ENCODE assay signal across 23 cellular contexts in genomic region chrX:758917-759316, GRCh38.
A peak's percentile ranks its signal among the peaks of the same experiment; 100 is the strongest.
DNase-seq lines count a peak whose midpoint lies in the region; ATAC-seq, FAIRE-seq and TF ChIP-seq lines count a peak whose summit lies in the region.
"Had no signal": no experiment of that assay in that cellular context is flagged by ENCODE, and none has a peak within 500 bp of the region (broad histone marks: within the 10 kb centered on the region; RNA-seq: fewer than 3 reads in every experiment).

No MANE protein-coding gene starts in this region.

- no peaks in the 10 kb centered on the region for H3K27me3 Mint-ChIP-seq in MCF 10A (ENCODE audit: insufficient read depth, unreplicated experiment)
- H3K27me3 Mint-ChIP-seq: B cell had no signal

- H3K27ac ChIP-seq in HepG2 (ENCODE audit: extremely low read length, insufficient read depth, low read length) (no peak overlapping the region), right lobe of liver (no peak overlapping the region), spleen (no peak overlapping the region)
- H3K27ac ChIP-seq: 22Rv1; A549; BLaER1 treated with 17β-estradiol and CSF1 and Interleukin-3, amounts not matched to agents 10 nM and 100 nM; C4-2B had no signal

- H4K20me1 ChIP-seq in HepG2 (ENCODE audit: insufficient read depth, low read length), result no peaks in the 10 kb centered on the region
- H4K20me1 ChIP-seq: BLaER1 treated with 17β-estradiol and CSF1 and Interleukin-3, amounts not matched to agents 10 nM and 100 nM had no signal

- TF ChIP-seq POLR2A in HepG2 (IDR thresholded peaks at IDR 0.05; ENCODE audit: insufficient read depth in 1 of 2, low read depth in 2 of 2, low read length in 2 of 2) (no peak), right lobe of liver (IDR thresholded peaks at IDR 0.05) (no peak), spleen (IDR thresholded peaks at IDR 0.05) (no peak)

- H3K4me2 ChIP-seq in HepG2 (ENCODE audit: low read depth, low read length), result no peak overlapping the region
- H3K4me2 ChIP-seq: A549; BLaER1 treated with 17β-estradiol and CSF1 and Interleukin-3, amounts not matched to agents 10 nM and 100 nM had no signal

- H3K9me3 ChIP-seq in HepG2 (ENCODE audit: low read length) (no peaks in the 10 kb centered on the region), right lobe of liver (no peaks in the 10 kb centered on the region), spleen (peaks cover 0 to 14% (median 0%) of the 10 kb centered on the region in 8 donors)
- H3K9me3 ChIP-seq: Caco-2 had no signal

- TF ChIP-seq EP300 in HepG2 (IDR thresholded peaks at IDR 0.05; ENCODE audit: low read depth in 2 of 2, low read length in 2 of 2) (no peak), HepG2 (CRISPR knock-in tag; IDR thresholded peaks at IDR 0.05; ENCODE audit: borderline replicate concordance) (no peak)

- CTCF ChIA-PET in HepG2 (lab: Yijun Ruan, JAX; ENCODE audit: low intra/inter-chr PET ratio, low total read pairs) (no interaction called here), MCF 10A (lab: Yijun Ruan, JAX) (no interaction called here)

- no peaks in the 10 kb centered on the region; a peak in 1 of 5 replicates for H3K27me3 ChIP-seq in HepG2 (ENCODE audit: control insufficient read depth in 1 of 2, insufficient read depth in 2 of 2, low read length in 2 of 2)
- no peaks in the 10 kb centered on the region for H3K27me3 ChIP-seq in right lobe of liver
- no peaks in the 10 kb centered on the region for H3K27me3 ChIP-seq in spleen (replicated peaks in 1 of 7)

- H3K4me3 Mint-ChIP-seq in MCF 10A (ENCODE audit: unreplicated experiment), result no peak overlapping the region
- H3K4me3 Mint-ChIP-seq: B cell; CD4-positive, alpha-beta T cell; CD8-positive, alpha-beta T cell had no signal

- peaks cover 42% of the 10 kb centered on the region for H3K9me3 Mint-ChIP-seq in MCF 10A (ENCODE audit: unreplicated experiment)
- H3K9me3 Mint-ChIP-seq: CD8-positive, alpha-beta T cell had no signal

- 2% methylated on average over 6 of the region's 6 CpGs for WGBS in HepG2 (ENCODE audit: low lambda C conversion rate)
- WGBS in right lobe of liver (ENCODE audit: insufficient coverage, low coverage, low lambda C conversion rate, missing lambda C conversion rate), result 54% methylated on average over 6 of the region's 6 CpGs
- 77 to 86% (median 84%) methylated on average over 6 of the region's 6 CpGs for WGBS in spleen, 5 donors

- H3K4me1 ChIP-seq in HepG2 (ENCODE audit: insufficient read depth, low read length) (no peaks in the 10 kb centered on the region), right lobe of liver (no peaks in the 10 kb centered on the region), spleen (no peaks in the 10 kb centered on the region)
- H3K4me1 ChIP-seq: A549; BLaER1 treated with 17β-estradiol and CSF1 and Interleukin-3, amounts not matched to agents 10 nM and 100 nM; Caco-2 had no signal

- in situ Hi-C loops in HepG2 (cut with HindIII; ENCODE audit: extremely low pct_ligation_motif_present, low pct_unique_long_range_greater_than_20kb), result no loop called here

- TF ChIP-seq CTCF in HepG2 (CRISPR knock-in tag; IDR thresholded peaks at IDR 0.05) (no peak), right lobe of liver (IDR thresholded peaks at IDR 0.05) (no peak), spleen (IDR thresholded peaks at IDR 0.05 in 8 of 11, conservative IDR thresholded peaks at IDR 0.05 in 3 of 11) (no peak), MCF 10A (IDR thresholded peaks at IDR 0.05; ENCODE audit: unreplicated experiment) (no peak)

- H3K4me3 ChIP-seq in HepG2 (replicated peaks in 1 of 3; ENCODE audit: insufficient read depth in 1 of 3, low read depth in 2 of 3, low read length in 3 of 3) (no peak overlapping the region), right lobe of liver (no peak overlapping the region), spleen (no peak overlapping the region)
- H3K4me3 ChIP-seq: A549; BLaER1 treated with 17β-estradiol and CSF1 and Interleukin-3, amounts not matched to agents 10 nM and 100 nM had no signal

- no peaks in the 10 kb centered on the region for H3K36me3 Mint-ChIP-seq in MCF 10A (ENCODE audit: insufficient read depth, unreplicated experiment)
- H3K36me3 Mint-ChIP-seq: CD8-positive, alpha-beta T cell had no signal

- FAIRE-seq in HepG2 (lab: Jason Lieb, UNC), result no peak
- FAIRE-seq: A549, D721Med, G401.6, GM12891, GM19239 had no signal

- no peak for TF ChIP-seq RAD21 in HepG2 (CRISPR knock-in tag; IDR thresholded peaks at IDR 0.05)

- no peak overlapping the region for H2AFZ ChIP-seq in HepG2 (ENCODE audit: low read length)

- no peaks in the 10 kb centered on the region for H3K79me2 ChIP-seq in HepG2 (ENCODE audit: insufficient read depth, low read length)

- BruUV-seq in HepG2 (replicated peaks; lab: Mats Ljungman, UMichigan) (no TSS peak), MCF 10A (replicated peaks; lab: Mats Ljungman, UMichigan) (no TSS peak)

- POLR2A ChIA-PET in HepG2 (lab: Yijun Ruan, JAX) (no interaction called here), MCF 10A (lab: Yijun Ruan, JAX) (no interaction called here)

- H3K9ac ChIP-seq in HepG2 (ENCODE audit: insufficient read depth, low read depth, low read length), result no peak overlapping the region
- H3K9ac ChIP-seq: BLaER1 treated with 17β-estradiol and CSF1 and Interleukin-3, amounts not matched to agents 10 nM and 100 nM had no signal

- DNase-seq in HepG2 (ENCODE audit: low spot score) (no peak), right lobe of liver (no peak), left lobe of liver (ENCODE audit: low spot score) (peak; percentile 6), spleen (peak; percentile 0), MCF 10A (ENCODE audit: unreplicated experiment) (no peak), hypothalamus (lab: John Stamatoyannopoulos, UW) (no peak)
- DNase-seq: AML-193; Caco-2; Calu3; CD4-positive, alpha-beta T cell; CD8-positive, alpha-beta T cell; DMS79 treated with DMSO at 0.1 percent for 48 hours; GF-D8 had no signal

- intact Hi-C loops in HepG2 (cut with micrococcal nuclease; ENCODE audit: unreplicated experiment) (no loop called here), right lobe of liver (cut with DNase I) (no loop called here), spleen (cut with DNase I; ENCODE audit: low total_unique reads) (no loop called here), MCF 10A (cut with micrococcal nuclease) (no loop called here)

- no peak for ATAC-seq in HepG2
- no peak for ATAC-seq in right lobe of liver
- ATAC-seq in left lobe of liver, result no peak
- ATAC-seq in HG03521 (IDR thresholded peaks at IDR 0.05; ENCODE audit: unreplicated experiment), result no peak
- ATAC-seq: A549; CD8-positive, alpha-beta T cell had no signal

- H3K36me3 ChIP-seq in HepG2 (replicated peaks in 1 of 2; ENCODE audit: control insufficient read depth in 1 of 2, insufficient read depth in 2 of 2, low read length in 2 of 2) (no peaks in the 10 kb centered on the region), right lobe of liver (no peaks in the 10 kb centered on the region), spleen (no peaks in the 10 kb centered on the region)
- H3K36me3 ChIP-seq: BLaER1 treated with 17β-estradiol and CSF1 and Interleukin-3, amounts not matched to agents 10 nM and 100 nM had no signal

- H3K27ac Mint-ChIP-seq in MCF 10A (ENCODE audit: low read depth, unreplicated experiment), result no peak overlapping the region
- H3K27ac Mint-ChIP-seq: B cell; CD4-positive, alpha-beta T cell; CD8-positive, alpha-beta T cell had no signal

- H3K4me1 Mint-ChIP-seq in MCF 10A (ENCODE audit: insufficient read depth, unreplicated experiment), result no peaks in the 10 kb centered on the region
- H3K4me1 Mint-ChIP-seq: B cell had no signal

TF ChIP-seq in HepG2, 621 proteins besides CTCF, POLR2A, EP300 and RAD21:
- TF ChIP-seq KLF12 (CRISPR knock-in tag; IDR thresholded peaks at IDR 0.05; ENCODE audit: borderline replicate concordance) (no peak), CREB1 (IDR thresholded peaks at IDR 0.05) (peak; percentile 56), CREB1 (CRISPR knock-in tag; IDR thresholded peaks at IDR 0.05) (no peak), ATF7 (IDR thresholded peaks at IDR 0.05) (peak; percentile 87), ATF7 (CRISPR knock-in tag; IDR thresholded peaks at IDR 0.05) (no peak), ZNF878 (CRISPR knock-in tag; IDR thresholded peaks at IDR 0.05) (no peak)

Comparison
In these comparisons a context has a peak if more than half of its experiments do, and no peak if none do; other contexts are left out.
1. DNase-seq: peak in left lobe of liver (single experiment) and spleen (single experiment); none in HepG2 (single experiment), right lobe of liver (0 of 3), MCF 10A (single experiment) and hypothalamus (0 of 51).